Comparison of ENCODE assay signal across 8 cellular contexts in the genomic region with DNA sequence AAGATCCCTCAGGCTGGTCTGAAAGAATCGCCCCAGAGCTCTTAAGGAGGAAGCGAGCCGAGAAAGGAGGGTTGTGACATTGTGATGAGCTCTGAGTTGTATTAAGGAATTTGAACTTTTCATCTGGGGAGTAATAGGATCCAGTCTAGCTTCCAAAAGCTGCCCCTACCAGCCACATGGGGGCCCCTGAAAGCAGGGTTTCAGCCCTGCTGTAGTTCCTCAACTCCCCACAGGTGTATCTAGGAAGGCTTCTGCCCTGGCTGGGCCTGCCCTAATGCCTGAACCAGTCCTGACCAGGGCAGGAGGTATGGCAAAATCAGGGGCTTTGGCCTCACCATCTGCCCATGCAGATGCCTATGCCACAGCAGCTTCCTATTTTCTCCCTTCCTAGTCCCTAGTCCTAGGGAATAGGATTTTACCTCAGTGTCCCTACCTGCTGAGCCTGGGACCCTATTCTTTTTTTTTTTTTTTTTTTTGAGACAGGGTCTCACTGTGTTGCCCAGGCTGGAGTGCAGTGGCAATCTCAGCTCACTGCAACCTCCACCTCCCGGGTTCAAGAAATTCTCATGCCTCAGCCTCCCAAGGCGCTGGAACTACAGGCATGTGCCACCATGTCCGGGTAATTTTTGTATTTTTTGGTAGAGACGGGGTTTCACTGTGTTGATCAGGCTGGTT. TPM values are rescaled to one million over a fixed set of nuclear protein-coding genes. Genes with fewer than 3 reads are reported as not detected.
DNase-seq lines count a peak whose midpoint lies in the region; ATAC-seq, FAIRE-seq and TF ChIP-seq lines count a peak whose summit lies in the region.

No MANE protein-coding gene starts in this region.

- H3K36me3 Mint-ChIP-seq in activated CD4-positive, alpha-beta T cell treated with anti-CD3 and anti-CD28 coated beads for 36 hours (ENCODE audit: low read depth): no peaks in the 10 kb centered on the region
- peaks cover 19% of the 10 kb centered on the region for H3K36me3 Mint-ChIP-seq in mesothelial cell of epicardium

- no TSS peak for BruUV-seq in endothelial cell of umbilical vein (replicated peaks; lab: Mats Ljungman, UMichigan)

- no peak overlapping the region for H3K27ac Mint-ChIP-seq in activated CD4-positive, alpha-beta T cell treated with anti-CD3 and anti-CD28 coated beads for 36 hours
- H3K27ac Mint-ChIP-seq in mesothelial cell of epicardium: no peak overlapping the region

- TF ChIP-seq CTCF in endothelial cell of umbilical vein (IDR thresholded peaks at IDR 0.05; ENCODE audit: extremely low read depth in 1 of 2, insufficient read depth in 1 of 2, low read depth in 1 of 2, low read length in 2 of 2) (peak; percentile 40 to 60), parathyroid adenoma (IDR thresholded peaks at IDR 0.05) (peak; percentile 52), mesothelial cell of epicardium (IDR thresholded peaks at IDR 0.05; ENCODE audit: unreplicated experiment) (no peak)

- H3K36me3 ChIP-seq in endothelial cell of umbilical vein (ENCODE audit: control insufficient read depth in 2 of 2, extremely low read depth in 1 of 2, insufficient read depth in 2 of 2, low read length in 2 of 2) (peaks cover 0 to 11% of the 10 kb centered on the region in 2 experiments), parathyroid adenoma (ENCODE audit: control insufficient read depth, insufficient read depth, low read length) (no peaks in the 10 kb centered on the region)

- FAIRE-seq in endothelial cell of umbilical vein (lab: Jason Lieb, UNC): no peak

- H3K9ac ChIP-seq in endothelial cell of umbilical vein (replicated peaks; ENCODE audit: extremely low read depth, insufficient read depth, low read length): no peak overlapping the region
- H3K9ac ChIP-seq in parathyroid adenoma: no peak overlapping the region

- H3K9me3 ChIP-seq in endothelial cell of umbilical vein (replicated peaks; ENCODE audit: control insufficient read depth, insufficient read depth, low read length) (no peaks in the 10 kb centered on the region), parathyroid adenoma (ENCODE audit: control insufficient read depth, low read length) (no peaks in the 10 kb centered on the region)

- H3K27me3 Mint-ChIP-seq in activated CD4-positive, alpha-beta T cell treated with anti-CD3 and anti-CD28 coated beads for 36 hours: no peaks in the 10 kb centered on the region
- no peaks in the 10 kb centered on the region for H3K27me3 Mint-ChIP-seq in mesothelial cell of epicardium (ENCODE audit: low read depth)

- H3K4me3 Mint-ChIP-seq in activated CD4-positive, alpha-beta T cell treated with anti-CD3 and anti-CD28 coated beads for 36 hours: no peak overlapping the region
- H3K4me3 Mint-ChIP-seq in mesothelial cell of epicardium: no peak overlapping the region

- intact Hi-C loops in activated CD4-positive, alpha-beta T cell treated with anti-CD3 and anti-CD28 coated beads for 36 hours (cut with DNase I, micrococcal nuclease): loop anchor here (1.0 kb wide), 2 partner anchors 173 to 189 kb away; no protein-coding TSS in a partner anchor
- intact Hi-C loops in endothelial cell of umbilical vein (cut with micrococcal nuclease): loop anchor here (1.0 to 10.0 kb wide), 3 partner anchors 173 to 316 kb away; no protein-coding TSS in a partner anchor

- H3K4me2 ChIP-seq in endothelial cell of umbilical vein (ENCODE audit: insufficient read depth, low read length): no peak overlapping the region
- H3K4me2 ChIP-seq in parathyroid adenoma (ENCODE audit: low read length): peak overlapping the region; percentile 31

- no peaks in the 10 kb centered on the region for H4K20me1 ChIP-seq in endothelial cell of umbilical vein (replicated peaks; ENCODE audit: control insufficient read depth, extremely low read depth, insufficient read depth, low read length)

- H3K27ac ChIP-seq in endothelial cell of umbilical vein (ENCODE audit: insufficient read depth, low read depth, low read length) (no peak overlapping the region), parathyroid adenoma (peak overlapping the region; percentile 8)

- H3K4me3 ChIP-seq in endothelial cell of umbilical vein (replicated peaks in 1 of 3; ENCODE audit: insufficient read depth in 1 of 3, low read depth in 1 of 3, low read length in 3 of 3) (no peak overlapping the region), parathyroid adenoma (ENCODE audit: low read depth, low read length) (no peak overlapping the region)

- CTCF ChIA-PET in activated CD4-positive, alpha-beta T cell treated with anti-CD3 and anti-CD28 coated beads for 36 hours (lab: Charles Lee): interaction anchor here (0.5 to 2.1 kb wide), 17 partner anchors 14 to 420 kb away, joined by 3 to 15 read pairs (median 4); a partner anchor contains a TSS
- CTCF ChIA-PET in endothelial cell of umbilical vein (lab: Charles Lee): interaction anchor here (0.7 to 2.8 kb wide), 14 partner anchors 11 to 322 kb away, joined by 3 to 38 read pairs (median 4); a partner anchor contains a TSS

- ATAC-seq in GM21529 (IDR thresholded peaks at IDR 0.05; ENCODE audit: unreplicated experiment): peak; percentile 63
- peak; percentile 45 for ATAC-seq in activated CD4-positive, alpha-beta T cell treated with anti-CD3 and anti-CD28 coated beads for 36 hours

- H3K79me2 ChIP-seq in endothelial cell of umbilical vein (ENCODE audit: control insufficient read depth, insufficient read depth, low read length) (no peaks in the 10 kb centered on the region), parathyroid adenoma (no peaks in the 10 kb centered on the region)

- H3K27me3 ChIP-seq in endothelial cell of umbilical vein (ENCODE audit: control insufficient read depth in 2 of 2, insufficient read depth in 2 of 2, low read length in 2 of 2) (no peaks in the 10 kb centered on the region), parathyroid adenoma (ENCODE audit: control insufficient read depth, insufficient read depth, low read length) (no peaks in the 10 kb centered on the region)

- no peak for TF ChIP-seq POLR2A in endothelial cell of umbilical vein (IDR thresholded peaks at IDR 0.05; ENCODE audit: low read depth, low read length)

- H3K9me1 ChIP-seq in endothelial cell of umbilical vein (replicated peaks; ENCODE audit: control insufficient read depth, extremely low read depth, insufficient read depth, low read length): no peaks in the 10 kb centered on the region

- H3K4me1 ChIP-seq in endothelial cell of umbilical vein (ENCODE audit: control insufficient read depth, extremely low read depth, insufficient read depth, low read length) (no peaks in the 10 kb centered on the region), parathyroid adenoma (no peaks in the 10 kb centered on the region)

- DNase-seq in NCI-H2227 (lab: John Stamatoyannopoulos, UW; ENCODE audit: unreplicated experiment) (peak; percentile 13), NCI-H2227 treated with DMSO at 0.1 percent for 48 hours (lab: John Stamatoyannopoulos, UW) (no peak), MV-4-11 (lab: John Stamatoyannopoulos, UW) (peak; percentile 47), endothelial cell of umbilical vein (ENCODE audit: low read depth, low spot score) (peak; percentile 22), mesothelial cell of epicardium (ENCODE audit: low spot score in 2 of 2, unreplicated experiment in 2 of 2) (no peak)
- DNase-seq in activated CD4-positive, alpha-beta T cell treated with anti-CD3 and anti-CD28 coated beads for 36 hours: peak; percentile 65

- peaks cover 15% of the 10 kb centered on the region for H3K4me1 Mint-ChIP-seq in activated CD4-positive, alpha-beta T cell treated with anti-CD3 and anti-CD28 coated beads for 36 hours
- peaks cover 3% of the 10 kb centered on the region for H3K4me1 Mint-ChIP-seq in mesothelial cell of epicardium

- dilution Hi-C loops in endothelial cell of umbilical vein (cut with MboI; ENCODE audit: extremely low pct_ligation_motif_present, low sequenced_read_pairs): no loop called here

- H2AFZ ChIP-seq in endothelial cell of umbilical vein (ENCODE audit: low read depth, low read length) (no peak overlapping the region), parathyroid adenoma (no peak overlapping the region)

- POLR2A ChIA-PET in activated CD4-positive, alpha-beta T cell treated with anti-CD3 and anti-CD28 coated beads for 36 hours (lab: Charles Lee): no interaction called here
- POLR2A ChIA-PET in endothelial cell of umbilical vein (lab: Charles Lee): no interaction called here

- H3K9me3 Mint-ChIP-seq in activated CD4-positive, alpha-beta T cell treated with anti-CD3 and anti-CD28 coated beads for 36 hours (ENCODE audit: low read depth): no peaks in the 10 kb centered on the region
- no peaks in the 10 kb centered on the region for H3K9me3 Mint-ChIP-seq in mesothelial cell of epicardium

TF ChIP-seq in endothelial cell of umbilical vein, 7 proteins besides CTCF, POLR2A, EP300 and RAD21 (continues in another document):
- TF ChIP-seq MYC (IDR thresholded peaks at IDR 0.05; ENCODE audit: low read depth, low read length) (no peak), EZH2 (IDR thresholded peaks at IDR 0.05; ENCODE audit: borderline replicate concordance, low read depth, low read length, severe bottlenecking) (no peak), POLR2AphosphoS5 (IDR thresholded peaks at IDR 0.05; ENCODE audit: insufficient read depth, low read depth, low read length) (no peak), GATA2 (IDR thresholded peaks at IDR 0.05; ENCODE audit: insufficient read depth, insufficient read length, low read depth, low read length) (no peak)

RNA-seq across cellular contexts. Expression of a gene that starts 5.0 kb away (rescaled TPM):
- total RNA-seq in activated CD4-positive, alpha-beta T cell treated with anti-CD3 and anti-CD28 coated beads for 36 hours: 10 to 100 TPM; 12.4 to 15.3 TPM
- total RNA-seq in endothelial cell of umbilical vein: 20.4 and 31.1 TPM in 2 replicates
- polyA plus RNA-seq in endothelial cell of umbilical vein: 8.8 and 14.6 TPM in 2 replicates
- 12.2 and 14.0 TPM in 2 replicates for polyA plus RNA-seq in endothelial cell of umbilical vein (2011; cell fraction: cytosol; rRNA removed)
- 15.8 and 16.5 TPM in 2 replicates for polyA plus RNA-seq in endothelial cell of umbilical vein (2011; cell fraction: nucleus; rRNA removed)
- polyA plus RNA-seq in endothelial cell of umbilical vein (2012): 19.6 and 20.7 TPM in 2 replicates
- polyA minus RNA-seq in endothelial cell of umbilical vein: 30.5 and 31.1 TPM in 2 replicates
- 28.6 TPM for polyA minus RNA-seq in endothelial cell of umbilical vein (2011; cell fraction: cytosol; rRNA and poly(A)+ RNA removed)
- 33.9 and 48.7 TPM in 2 replicates for polyA minus RNA-seq in endothelial cell of umbilical vein (2011; cell fraction: nucleus; rRNA and poly(A)+ RNA removed)
- 25.3 to 28.3 TPM (median 26.5 TPM) in 3 replicates for total RNA-seq in mesothelial cell of epicardium

RNA-seq across cellular contexts. Expression of a gene that starts 14.0 kb away (rescaled TPM):
- not detected for total RNA-seq in activated CD4-positive, alpha-beta T cell treated with anti-CD3 and anti-CD28 coated beads for 36 hours
- total RNA-seq in endothelial cell of umbilical vein (18.7 and 23.3 TPM in 2 replicates), mesothelial cell of epicardium (26.4 to 29.2 TPM (median 26.4 TPM) in 3 replicates)
- 9.0 and 13.0 TPM in 2 replicates for polyA plus RNA-seq in endothelial cell of umbilical vein
- polyA plus RNA-seq in endothelial cell of umbilical vein (2011; cell fraction: cytosol; rRNA removed): 13.3 and 13.5 TPM in 2 replicates
- 14.0 and 19.6 TPM in 2 replicates for polyA plus RNA-seq in endothelial cell of umbilical vein (2011; cell fraction: nucleus; rRNA removed)
- polyA plus RNA-seq in endothelial cell of umbilical vein (2012): 9.9 and 10.0 TPM in 2 replicates
- 13.6 and 14.4 TPM in 2 replicates for polyA minus RNA-seq in endothelial cell of umbilical vein
- 6.5 TPM for polyA minus RNA-seq in endothelial cell of umbilical vein (2011; cell fraction: cytosol; rRNA and poly(A)+ RNA removed)
- 6.2 and 10.0 TPM in 2 replicates for polyA minus RNA-seq in endothelial cell of umbilical vein (2011; cell fraction: nucleus; rRNA and poly(A)+ RNA removed)

Comparison
In these comparisons a context has a peak if more than half of its experiments do, and no peak if none do; other contexts are left out.
1. DNase-seq: peak in NCI-H2227 (single experiment), MV-4-11 (single experiment), activated CD4-positive, alpha-beta T cell treated with anti-CD3 and anti-CD28 coated beads for 36 hours (single experiment) and endothelial cell of umbilical vein (single experiment); none in NCI-H2227 treated with DMSO at 0.1 percent for 48 hours (single experiment) and mesothelial cell of epicardium (0 of 2).
2. RNA of a gene that starts 14.0 kb away (total RNA-seq): 26.4 to 29.2 TPM in mesothelial cell of epicardium and 18.7 to 23.3 TPM in endothelial cell of umbilical vein; not detected in activated CD4-positive, alpha-beta T cell treated with anti-CD3 and anti-CD28 coated beads for 36 hours; every median in the first group is over 10 times any median in the second.